Comparison of ENCODE assay signal across 20 cellular contexts in genomic region chr16:82657239-82657638, GRCh38. TPM values are rescaled to one million over a fixed set of nuclear protein-coding genes. Genes with fewer than 3 reads are reported as not detected.
DNase-seq lines count a peak whose midpoint lies in the region; ATAC-seq, FAIRE-seq and TF ChIP-seq lines count a peak whose summit lies in the region.
"Had no signal": no experiment of that assay in that cellular context is flagged by ENCODE, and none has a peak within 500 bp of the region (broad histone marks: within the 10 kb centered on the region; RNA-seq: fewer than 3 reads in every experiment).

No MANE protein-coding gene starts in this region.

- H3K4me2 ChIP-seq in astrocyte (ENCODE audit: low read length), result no peak overlapping the region

- no peaks in the 10 kb centered on the region for H3K27me3 Mint-ChIP-seq in activated CD8-positive, alpha-beta T cell treated with anti-CD3 and anti-CD28 coated beads, Interleukin-2, amount 10 ng/mL, durations not matched to agents 7 days and 5 days (ENCODE audit: low read depth)
- H3K27me3 Mint-ChIP-seq in activated CD8-positive, alpha-beta T cell treated with anti-CD3 and anti-CD28 coated beads for 36 hours, result no peaks in the 10 kb centered on the region
- H3K27me3 Mint-ChIP-seq in astrocyte (ENCODE audit: low read depth, unreplicated experiment), result no peaks in the 10 kb centered on the region
- H3K27me3 Mint-ChIP-seq: activated naive CD4-positive, alpha-beta T cell treated with anti-CD3 and anti-CD28 coated beads, Interleukin-2, amount 50 U/mL, for 24 hours; T-cell had no signal

- H3K9ac ChIP-seq in astrocyte (ENCODE audit: low read length), result no peak overlapping the region

- H3K4me3 ChIP-seq in astrocyte (ENCODE audit: insufficient read depth, low read depth, low read length), result no peak overlapping the region
- no peak overlapping the region for H3K4me3 ChIP-seq in fibroblast of the aortic adventitia (ENCODE audit: low read depth, low read length)
- no peak overlapping the region for H3K4me3 ChIP-seq in adrenal gland

- POLR2A ChIA-PET in activated CD8-positive, alpha-beta T cell treated with anti-CD3 and anti-CD28 coated beads, Interleukin-2, amount 10 ng/mL, durations not matched to agents 7 days and 5 days (lab: Charles Lee), result no interaction called here
- POLR2A ChIA-PET in activated CD8-positive, alpha-beta T cell treated with anti-CD3 and anti-CD28 coated beads for 36 hours (lab: Charles Lee), result no interaction called here

- intact Hi-C loops in activated CD8-positive, alpha-beta T cell treated with anti-CD3 and anti-CD28 coated beads for 36 hours (cut with micrococcal nuclease), result no loop called here
- intact Hi-C loops in adrenal gland (cut with DNase I), result no loop called here

- H3K9me3 ChIP-seq in astrocyte (ENCODE audit: insufficient read depth, low read depth, low read length) (no peaks in the 10 kb centered on the region), adrenal gland (replicated peaks in 1 of 3) (no peaks in the 10 kb centered on the region)
- H3K9me3 ChIP-seq: Caco-2 had no signal

- H3K79me2 ChIP-seq in astrocyte (ENCODE audit: insufficient read depth, low read length), result peaks cover 71% of the 10 kb centered on the region

- peak overlapping the region; percentile 93 for H3K27ac ChIP-seq in astrocyte (ENCODE audit: low read depth, low read length)
- H3K27ac ChIP-seq in adrenal gland, result no peak overlapping the region
- H3K27ac ChIP-seq: HL-60 had no signal

- FAIRE-seq in astrocyte (lab: Jason Lieb, UNC), result no peak
- FAIRE-seq: A204.1 had no signal

- H3K4me1 ChIP-seq in astrocyte (ENCODE audit: insufficient read depth, low read length) (peaks cover 41% of the 10 kb centered on the region), adrenal gland (replicated peaks in 1 of 2) (no peaks in the 10 kb centered on the region)

- no peak for DNase-seq in activated CD8-positive, alpha-beta T cell treated with anti-CD3 and anti-CD28 coated beads, Interleukin-2, amount 10 ng/mL, durations not matched to agents 7 days and 5 days
- no peak for DNase-seq in activated CD8-positive, alpha-beta T cell treated with anti-CD3 and anti-CD28 coated beads for 36 hours
- DNase-seq in astrocyte (ENCODE audit: low read depth) (peak; percentile 39), fibroblast of the aortic adventitia (ENCODE audit: low read depth) (peak; percentile 84), stromal cell of bone marrow (ENCODE audit: low read depth) (peak; percentile 44), GF-D8 (lab: John Stamatoyannopoulos, UW) (no peak), adrenal gland (no peak)
- DNase-seq: Caco-2, hypothalamus, left colon, NCI-H146, NCI-H510A treated with DMSO at 0.1 percent for 48 hours, substantia nigra, T-cell had no signal

- TF ChIP-seq CTCF in activated CD8-positive, alpha-beta T cell treated with anti-CD3 and anti-CD28 coated beads for 36 hours (IDR thresholded peaks at IDR 0.05), result no peak
- no peak for TF ChIP-seq CTCF in astrocyte (IDR thresholded peaks at IDR 0.05; ENCODE audit: insufficient read depth, low read depth, low read length)
- no peak for TF ChIP-seq CTCF in fibroblast of the aortic adventitia (IDR thresholded peaks at IDR 0.05; ENCODE audit: insufficient read depth, low read length)
- TF ChIP-seq CTCF in adrenal gland (IDR thresholded peaks at IDR 0.05), result no peak

- no peak for ATAC-seq in activated CD8-positive, alpha-beta T cell treated with anti-CD3 and anti-CD28 coated beads, Interleukin-2, amount 10 ng/mL, durations not matched to agents 7 days and 5 days
- ATAC-seq in activated CD8-positive, alpha-beta T cell treated with anti-CD3 and anti-CD28 coated beads for 36 hours, result no peak
- no peak for ATAC-seq in GM19395 (IDR thresholded peaks at IDR 0.05; ENCODE audit: unreplicated experiment)
- ATAC-seq: activated CD4-positive, CD25-positive, alpha-beta regulatory T cell treated with anti-CD3 and anti-CD28 coated beads, Interleukin-2, amount 50 U/mL, for 24 hours; left colon; T-cell had no signal

- H3K9me3 Mint-ChIP-seq in activated CD8-positive, alpha-beta T cell treated with anti-CD3 and anti-CD28 coated beads, Interleukin-2, amount 10 ng/mL, durations not matched to agents 7 days and 5 days (ENCODE audit: insufficient read depth), result no peaks in the 10 kb centered on the region
- H3K9me3 Mint-ChIP-seq in activated CD8-positive, alpha-beta T cell treated with anti-CD3 and anti-CD28 coated beads for 36 hours, result no peaks in the 10 kb centered on the region
- H3K9me3 Mint-ChIP-seq in astrocyte (ENCODE audit: unreplicated experiment), result no peaks in the 10 kb centered on the region
- H3K9me3 Mint-ChIP-seq: activated naive CD4-positive, alpha-beta T cell treated with anti-CD3 and anti-CD28 coated beads, Interleukin-2, amount 50 U/mL, for 24 hours had no signal

- WGBS in adrenal gland, 4 donors, result 77 to 91% (median 85%) methylated on average over 2 of the region's 2 CpGs

- TF ChIP-seq POLR2A in adrenal gland (IDR thresholded peaks at IDR 0.05), result no peak

- H3K27me3 ChIP-seq in astrocyte (ENCODE audit: insufficient read depth, low read length) (no peaks in the 10 kb centered on the region), adrenal gland (no peaks in the 10 kb centered on the region)

- H3K36me3 ChIP-seq in astrocyte (ENCODE audit: insufficient read depth, low read length) (no peaks in the 10 kb centered on the region), adrenal gland (replicated peaks in 1 of 2) (no peaks in the 10 kb centered on the region)

- no peak overlapping the region for H2AFZ ChIP-seq in astrocyte (ENCODE audit: low read depth, low read length)

- CTCF ChIA-PET in activated CD8-positive, alpha-beta T cell treated with anti-CD3 and anti-CD28 coated beads, Interleukin-2, amount 10 ng/mL, durations not matched to agents 7 days and 5 days (lab: Charles Lee), result interaction anchor here (9.6 kb wide), 1 partner anchor 16 kb away, joined by 98 read pairs; no protein-coding TSS in a partner anchor
- CTCF ChIA-PET in activated CD8-positive, alpha-beta T cell treated with anti-CD3 and anti-CD28 coated beads for 36 hours (lab: Charles Lee), result interaction anchor here (2.2 kb wide), 1 partner anchor 26 kb away, joined by 8 read pairs; no protein-coding TSS in a partner anchor

- peaks cover 22% of the 10 kb centered on the region for H3K36me3 Mint-ChIP-seq in activated CD8-positive, alpha-beta T cell treated with anti-CD3 and anti-CD28 coated beads, Interleukin-2, amount 10 ng/mL, durations not matched to agents 7 days and 5 days (ENCODE audit: low read depth)
- no peaks in the 10 kb centered on the region for H3K36me3 Mint-ChIP-seq in activated CD8-positive, alpha-beta T cell treated with anti-CD3 and anti-CD28 coated beads for 36 hours (ENCODE audit: low read depth)
- no peaks in the 10 kb centered on the region for H3K36me3 Mint-ChIP-seq in astrocyte (ENCODE audit: low read depth, unreplicated experiment)
- H3K36me3 Mint-ChIP-seq: activated naive CD4-positive, alpha-beta T cell treated with anti-CD3 and anti-CD28 coated beads, Interleukin-2, amount 50 U/mL, for 24 hours; T-cell had no signal

- no peak overlapping the region for H3K4me3 Mint-ChIP-seq in activated CD8-positive, alpha-beta T cell treated with anti-CD3 and anti-CD28 coated beads, Interleukin-2, amount 10 ng/mL, durations not matched to agents 7 days and 5 days
- H3K4me3 Mint-ChIP-seq in activated CD8-positive, alpha-beta T cell treated with anti-CD3 and anti-CD28 coated beads for 36 hours, result no peak overlapping the region
- no peak overlapping the region for H3K4me3 Mint-ChIP-seq in astrocyte (ENCODE audit: unreplicated experiment)
- H3K4me3 Mint-ChIP-seq: activated naive CD4-positive, alpha-beta T cell treated with anti-CD3 and anti-CD28 coated beads, Interleukin-2, amount 50 U/mL, for 24 hours; T-cell had no signal

- H3K4me1 Mint-ChIP-seq in activated CD8-positive, alpha-beta T cell treated with anti-CD3 and anti-CD28 coated beads, Interleukin-2, amount 10 ng/mL, durations not matched to agents 7 days and 5 days (ENCODE audit: low read depth), result peaks cover 90% of the 10 kb centered on the region
- peaks cover 69% of the 10 kb centered on the region for H3K4me1 Mint-ChIP-seq in activated CD8-positive, alpha-beta T cell treated with anti-CD3 and anti-CD28 coated beads for 36 hours (ENCODE audit: low read depth)
- peaks cover 63% of the 10 kb centered on the region for H3K4me1 Mint-ChIP-seq in astrocyte (ENCODE audit: low read depth, unreplicated experiment)

- H3K27ac Mint-ChIP-seq in activated CD8-positive, alpha-beta T cell treated with anti-CD3 and anti-CD28 coated beads, Interleukin-2, amount 10 ng/mL, durations not matched to agents 7 days and 5 days, result peak overlapping the region; percentile 98
- no peak overlapping the region for H3K27ac Mint-ChIP-seq in activated CD8-positive, alpha-beta T cell treated with anti-CD3 and anti-CD28 coated beads for 36 hours
- peak overlapping the region; percentile 88 for H3K27ac Mint-ChIP-seq in astrocyte (ENCODE audit: unreplicated experiment)
- H3K27ac Mint-ChIP-seq: progenitor cell of endocrine pancreas had no signal

- H4K20me1 ChIP-seq in astrocyte (ENCODE audit: insufficient read depth, low read length), result no peaks in the 10 kb centered on the region

RNA-seq across cellular contexts. Expression of gene CDH13, which starts 30.5 kb away (rescaled TPM):
- total RNA-seq in activated CD8-positive, alpha-beta T cell treated with anti-CD3 and anti-CD28 coated beads, Interleukin-2, amount 10 ng/mL, durations not matched to agents 7 days and 5 days, result not detected
- not detected for total RNA-seq in activated CD8-positive, alpha-beta T cell treated with anti-CD3 and anti-CD28 coated beads for 36 hours
- total RNA-seq in astrocyte (23.0 and 41.7 TPM in 2 replicates), fibroblast of the aortic adventitia (ENCODE audit: low replicate concordance) (55.7 and 58.0 TPM in 2 replicates), adrenal gland (10 to 100 TPM in 1 of 8 donors, 1 to 10 TPM in 6, under 1 TPM in 1; 0.86 to 30.6 (median 2.4) TPM)
- polyA plus RNA-seq in adrenal gland, result 1 to 10 TPM in 2 of 3 donors, under 1 TPM in 1; 0.97 to 3.3 (median 1.6) TPM
- total RNA-seq: T-cell had no signal

Comparison
In these comparisons a context has a peak if more than half of its experiments do, and no peak if none do; other contexts are left out.
1. DNase-seq: peak in astrocyte (single experiment), fibroblast of the aortic adventitia (single experiment) and stromal cell of bone marrow (single experiment); none in activated CD8-positive, alpha-beta T cell treated with anti-CD3 and anti-CD28 coated beads, Interleukin-2, amount 10 ng/mL, durations not matched to agents 7 days and 5 days (single experiment), activated CD8-positive, alpha-beta T cell treated with anti-CD3 and anti-CD28 coated beads for 36 hours (single experiment), GF-D8 (single experiment) and adrenal gland (0 of 7).